In the genomic region with DNA sequence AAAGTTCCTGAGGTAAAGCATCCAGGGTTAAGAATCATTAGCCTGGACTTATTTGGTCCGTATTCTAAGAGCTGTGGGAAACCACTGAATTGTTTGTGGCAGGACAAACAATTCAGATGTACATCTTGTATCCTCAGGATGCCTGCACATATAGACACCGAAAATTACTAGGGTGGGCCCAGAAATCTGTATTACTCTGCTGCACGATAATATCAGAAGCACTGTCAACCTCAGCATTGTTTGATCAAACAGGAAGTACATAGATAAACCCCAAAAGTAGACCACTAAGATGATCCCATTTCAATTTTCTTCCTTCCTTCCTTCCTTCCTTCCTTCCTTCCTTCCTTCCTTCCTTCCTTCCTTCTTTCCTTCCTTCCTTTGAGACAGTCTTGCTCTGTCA, we compare ENCODE assay signal across 32 cellular contexts.
"Had no signal": no experiment of that assay in that cellular context is flagged by ENCODE, and none has a peak within 500 bp of the region (broad histone marks: within the 10 kb centered on the region; RNA-seq: fewer than 3 reads in every experiment).

No MANE protein-coding gene starts in this region.

- H3K4me1 Mint-ChIP-seq: activated CD4-positive, alpha-beta T cell treated with anti-CD3 and anti-CD28 coated beads for 36 hours; activated CD4-positive, alpha-beta T cell treated with anti-CD3 and anti-CD28 coated beads, Interleukin-2, amount 10 ng/mL, durations not matched to agents 24 days and 14 days; activated CD8-positive, alpha-beta memory T cell treated with anti-CD3 and anti-CD28 coated beads, Interleukin-2, amount 10 ng/mL, durations not matched to agents 7 days and 5 days; activated naive CD4-positive, alpha-beta T cell treated with anti-CD3 and anti-CD28 coated beads, Interleukin-2, amount 10 ng/mL, durations not matched to agents 7 days and 5 days had no signal

- ATAC-seq: activated CD4-positive, alpha-beta T cell treated with anti-CD3 and anti-CD28 coated beads for 36 hours; activated CD8-positive, alpha-beta memory T cell treated with anti-CD3 and anti-CD28 coated beads, Interleukin-2, amount 10 ng/mL, durations not matched to agents 7 days and 5 days; activated CD8-positive, alpha-beta T cell treated with anti-CD3 and anti-CD28 coated beads, Interleukin-2, amount 10 ng/mL, durations not matched to agents 7 days and 5 days; effector memory CD8-positive, alpha-beta T cell; foreskin keratinocyte; gastrocnemius medialis had no signal

- H3K9me3 ChIP-seq: esophagus muscularis mucosa, gastrocnemius medialis, heart left ventricle had no signal

- H3K27me3 Mint-ChIP-seq: activated naive CD8-positive, alpha-beta T cell had no signal

- H3K36me3 Mint-ChIP-seq: activated CD4-positive, alpha-beta memory T cell treated with anti-CD3 and anti-CD28 coated beads for 36 hours; activated CD8-positive, alpha-beta memory T cell treated with anti-CD3 and anti-CD28 coated beads, Interleukin-2, amount 10 ng/mL, durations not matched to agents 7 days and 5 days; activated naive CD4-positive, alpha-beta T cell treated with anti-CD3 and anti-CD28 coated beads, Interleukin-2, amount 10 ng/mL, durations not matched to agents 7 days and 5 days; activated naive CD8-positive, alpha-beta T cell had no signal

- H3K36me3 ChIP-seq: brain microvascular endothelial cell, esophagus muscularis mucosa, gastrocnemius medialis, heart left ventricle had no signal

- FAIRE-seq: astrocyte, bronchial epithelial cell, colon had no signal

- DNase-seq: activated CD4-positive, alpha-beta memory T cell treated with anti-CD3 and anti-CD28 coated beads for 36 hours; activated CD4-positive, alpha-beta T cell treated with anti-CD3 and anti-CD28 coated beads for 36 hours; activated CD4-positive, alpha-beta T cell treated with anti-CD3 and anti-CD28 coated beads, Interleukin-2, amount 10 ng/mL, durations not matched to agents 24 days and 14 days; activated CD4-positive, CD25-positive, alpha-beta regulatory T cell; activated CD4-positive, CD25-positive, alpha-beta regulatory T cell treated with anti-CD3 and anti-CD28 coated beads, Interleukin-2, amount 50 U/mL, for 72 hours; activated CD8-positive, alpha-beta memory T cell treated with anti-CD3 and anti-CD28 coated beads, Interleukin-2, amount 10 ng/mL, durations not matched to agents 7 days and 5 days; activated CD8-positive, alpha-beta memory T cell treated with anti-CD3 and anti-CD28 coated beads, Interleukin-2, amount 50 U/mL, for 4 hours; activated CD8-positive, alpha-beta T cell treated with anti-CD3 and anti-CD28 coated beads, Interleukin-2, amount 10 ng/mL, durations not matched to agents 7 days and 5 days; activated effector memory CD4-positive, alpha-beta T cell treated with anti-CD3 and anti-CD28 coated beads, Interleukin-2, amount 50 U/mL, for 16 hours; activated naive CD4-positive, alpha-beta T cell treated with anti-CD3 and anti-CD28 coated beads, Interleukin-2, amount 10 ng/mL, durations not matched to agents 7 days and 5 days; activated T-cell treated with anti-CD3 and anti-CD28 coated beads, Interleukin-2, amount 50 U/mL, for 1 hour; activated T-cell treated with anti-CD3 and anti-CD28 coated beads, Interleukin-2, amount 50 U/mL, for 48 hours; amniotic stem cell; anterior cingulate cortex; brain microvascular endothelial cell; caudate nucleus; cortex of kidney; dermis blood vessel endothelial cell; effector CD4-positive, alpha-beta T cell; effector memory CD8-positive, alpha-beta T cell; erythroblast; foreskin keratinocyte; gastrocnemius medialis; T-helper 2 cell had no signal

- H3K27ac Mint-ChIP-seq: activated CD4-positive, alpha-beta memory T cell treated with anti-CD3 and anti-CD28 coated beads for 36 hours; activated CD4-positive, alpha-beta T cell treated with anti-CD3 and anti-CD28 coated beads for 36 hours; activated CD4-positive, alpha-beta T cell treated with anti-CD3 and anti-CD28 coated beads, Interleukin-2, amount 10 ng/mL, durations not matched to agents 24 days and 14 days; activated CD8-positive, alpha-beta memory T cell treated with anti-CD3 and anti-CD28 coated beads, Interleukin-2, amount 10 ng/mL, durations not matched to agents 7 days and 5 days; activated CD8-positive, alpha-beta T cell treated with anti-CD3 and anti-CD28 coated beads, Interleukin-2, amount 10 ng/mL, durations not matched to agents 7 days and 5 days; activated naive CD4-positive, alpha-beta T cell treated with anti-CD3 and anti-CD28 coated beads, Interleukin-2, amount 10 ng/mL, durations not matched to agents 7 days and 5 days; activated naive CD8-positive, alpha-beta T cell; activated T-helper 1 cell treated with anti-CD3 and anti-CD28 coated beads, Interleukin-12 subunit alpha, Interleukin-12 subunit beta, Interleukin-2, Interleukin-4 antibody, amounts not matched to agents 30 ng/mL and 10 ng/mL and 1 ng/mL, durations not matched to agents 14 hours and 24 hours and 36 hours; activated T-helper 2 cell treated with anti-CD3 and anti-CD28 coated beads, Interferon-gamma antibody, Interleukin-2, Interleukin-4, amounts not matched to agents 10 μg/mL and 5 μg/mL and 100 μg/mL, durations not matched to agents 14 hours and 24 hours and 36 hours had no signal

- H3K4me3 Mint-ChIP-seq: activated CD4-positive, alpha-beta memory T cell treated with anti-CD3 and anti-CD28 coated beads for 36 hours; activated CD4-positive, alpha-beta T cell treated with anti-CD3 and anti-CD28 coated beads for 36 hours; activated CD4-positive, alpha-beta T cell treated with anti-CD3 and anti-CD28 coated beads, Interleukin-2, amount 10 ng/mL, durations not matched to agents 24 days and 14 days; activated CD8-positive, alpha-beta memory T cell treated with anti-CD3 and anti-CD28 coated beads, Interleukin-2, amount 10 ng/mL, durations not matched to agents 7 days and 5 days; activated CD8-positive, alpha-beta T cell treated with anti-CD3 and anti-CD28 coated beads, Interleukin-2, amount 10 ng/mL, durations not matched to agents 7 days and 5 days; activated naive CD4-positive, alpha-beta T cell treated with anti-CD3 and anti-CD28 coated beads, Interleukin-2, amount 10 ng/mL, durations not matched to agents 7 days and 5 days; activated naive CD8-positive, alpha-beta T cell; activated T-helper 1 cell treated with anti-CD3 and anti-CD28 coated beads, Interleukin-12 subunit alpha, Interleukin-12 subunit beta, Interleukin-2, Interleukin-4 antibody, amounts not matched to agents 30 ng/mL and 10 ng/mL and 1 ng/mL, durations not matched to agents 14 hours and 24 hours and 36 hours; effector memory CD8-positive, alpha-beta T cell had no signal

- H3K27me3 ChIP-seq: brain microvascular endothelial cell, esophagus muscularis mucosa, foreskin keratinocyte, gastrocnemius medialis, heart left ventricle had no signal

- H3K27ac ChIP-seq: brain microvascular endothelial cell, esophagus muscularis mucosa, foreskin keratinocyte, gastrocnemius medialis had no signal

- H3K9me3 Mint-ChIP-seq: activated CD4-positive, alpha-beta memory T cell treated with anti-CD3 and anti-CD28 coated beads for 36 hours; activated naive CD4-positive, alpha-beta T cell treated with anti-CD3 and anti-CD28 coated beads, Interleukin-2, amount 10 ng/mL, durations not matched to agents 7 days and 5 days; activated T-helper 1 cell treated with anti-CD3 and anti-CD28 coated beads, Interleukin-12 subunit alpha, Interleukin-12 subunit beta, Interleukin-2, Interleukin-4 antibody, amounts not matched to agents 30 ng/mL and 10 ng/mL and 1 ng/mL, durations not matched to agents 14 hours and 24 hours and 36 hours; activated T-helper 2 cell treated with anti-CD3 and anti-CD28 coated beads, Interferon-gamma antibody, Interleukin-2, Interleukin-4, amounts not matched to agents 10 μg/mL and 5 μg/mL and 100 μg/mL, durations not matched to agents 14 hours and 24 hours and 36 hours; effector memory CD8-positive, alpha-beta T cell had no signal

- H3K4me3 ChIP-seq: esophagus muscularis mucosa, gastrocnemius medialis, heart left ventricle had no signal
